ENCODE assay signal across 25 cellular contexts in the genomic region with DNA sequence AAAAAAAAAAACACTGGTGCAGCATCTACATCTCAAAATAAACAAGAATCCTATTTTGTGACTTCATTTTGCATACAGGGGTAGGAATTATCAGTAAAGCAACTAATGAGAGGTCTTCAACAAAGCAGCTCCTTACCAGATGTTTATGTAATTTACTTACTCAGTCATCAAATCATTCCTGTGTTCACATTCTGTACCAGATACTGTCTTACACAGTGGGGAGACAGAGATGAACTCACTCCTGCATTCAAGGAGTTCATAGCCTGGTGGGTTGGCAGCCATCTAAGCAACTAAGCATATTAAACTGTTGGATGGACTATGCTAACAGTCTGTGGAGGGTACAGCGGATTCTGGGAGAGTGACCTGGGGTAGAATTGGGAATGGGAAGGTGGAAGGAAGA.
"Had no signal": no experiment of that assay in that cellular context is flagged by ENCODE, and none has a peak within 500 bp of the region (broad histone marks: within the 10 kb centered on the region; RNA-seq: fewer than 3 reads in every experiment).

No MANE protein-coding gene starts in this region.

- H3K9me3 ChIP-seq: ovary, psoas muscle, right lobe of liver, sigmoid colon, stomach, thoracic aorta, thyroid gland, tibial nerve, upper lobe of left lung, vagina had no signal

- ATAC-seq: natural killer cell; psoas muscle; right cardiac atrium; right lobe of liver; stimulated activated effector memory CD8-positive, alpha-beta T cell treated with anti-CD3 and anti-CD28 coated beads, Interleukin-12 subunit alpha, Interleukin-12 subunit beta, amount 100 ng/mL, for 72 hours; stimulated activated naive B cell treated with anti-CD40 and anti-IgM and Interleukin-4, amounts not matched to agents 10 μg/mL and 1 μg/mL and 100 μg/mL, for 72 hours had no signal

- H2AFZ ChIP-seq: neural progenitor cell, parathyroid adenoma had no signal

- H3K27me3 ChIP-seq: neural progenitor cell, ovary, right lobe of liver, sigmoid colon, stomach, thyroid gland, tibial nerve, upper lobe of left lung, vagina had no signal

- H3K4me2 ChIP-seq: neural progenitor cell had no signal

- H3K4me3 ChIP-seq: neural progenitor cell, ovary, psoas muscle, right lobe of liver, sigmoid colon, stomach, thoracic aorta, thyroid gland, tibial nerve, upper lobe of left lung, vagina had no signal

- H3K27ac ChIP-seq: neural progenitor cell, ovary, parathyroid adenoma, psoas muscle, right lobe of liver, sigmoid colon, stomach, thoracic aorta, thyroid gland, tibial nerve, upper lobe of left lung, vagina had no signal

- H3K36me3 ChIP-seq: neural progenitor cell, ovary, right lobe of liver, sigmoid colon, stomach, thoracic aorta, thyroid gland, tibial nerve, upper lobe of left lung, vagina had no signal

- DNase-seq: natural killer cell; occipital lobe; ovary; posterior cingulate gyrus; psoas muscle; right cardiac atrium; right lobe of liver; sigmoid colon; small intestine; stimulated activated CD4-positive, alpha-beta T cell treated with anti-CD3 and anti-CD28 coated beads, Interleukin-15, amount 100 ng/mL, for 24 hours; stimulated activated CD4-positive, alpha-beta T cell treated with anti-CD3 and anti-CD28 coated beads, Interleukin-2, amount 100 ng/mL, for 24 hours; stimulated activated CD4-positive, alpha-beta T cell treated with anti-CD3 and anti-CD28 coated beads, Interleukin-2, amount 100 ng/mL, for 48 hours; stimulated activated CD4-positive, alpha-beta T cell treated with anti-CD3 and anti-CD28 coated beads, Interleukin-4, amount 100 ng/mL, for 24 hours; stimulated activated naive B cell treated with anti-CD40 and anti-IgM and Interleukin-4, amounts not matched to agents 10 μg/mL and 1 μg/mL and 100 μg/mL, for 72 hours; stimulated activated naive CD4-positive, alpha-beta T cell treated with Interleukin-2 at 50 U/mL for 16 hours; stomach; thyroid gland; trophoblast cell; upper lobe of left lung had no signal

- H3K4me1 ChIP-seq: neural progenitor cell, parathyroid adenoma, psoas muscle, right lobe of liver, stomach, thyroid gland, tibial nerve, upper lobe of left lung, vagina had no signal

- H3K9ac ChIP-seq: neural progenitor cell, parathyroid adenoma had no signal
